Comparison of ENCODE assay signal across 9 cellular contexts in genomic region chr7:139043823-139044812, GRCh38. TPM values are rescaled to one million over a fixed set of nuclear protein-coding genes. Genes with fewer than 3 reads are reported as not detected.
A peak's percentile ranks its signal among the peaks of the same experiment; 100 is the strongest.
DNase-seq lines count a peak whose midpoint lies in the region; ATAC-seq and TF ChIP-seq lines count a peak whose summit lies in the region.
"Had no signal": no experiment of that assay in that cellular context is flagged by ENCODE, and none has a peak within 500 bp of the region (broad histone marks: within the 10 kb centered on the region; RNA-seq: fewer than 3 reads in every experiment).

No MANE protein-coding gene starts in this region.

- CTCF ChIA-PET in activated B cell treated with CpG ODN at 0.5 μM for 24 hours (lab: Charles Lee), result interaction anchor here (1.0 kb wide), 1 partner anchor 31 kb away, joined by 4 read pairs; no protein-coding TSS in a partner anchor

- H3K36me3 Mint-ChIP-seq in activated B cell treated with CpG ODN at 0.5 μM for 24 hours (ENCODE audit: low read depth) (peaks cover 56% of the 10 kb centered on the region), endothelial cell (ENCODE audit: low read depth, unreplicated experiment) (peaks cover 6% of the 10 kb centered on the region), CD14-positive monocyte (peaks cover 43 to 52% of the 10 kb centered on the region in 2 donors)
- H3K36me3 Mint-ChIP-seq in central memory CD8-positive, alpha-beta T cell (ENCODE audit: insufficient read depth), result peaks cover 40% of the 10 kb centered on the region

- intact Hi-C loops in activated B cell treated with CpG ODN at 0.5 μM for 24 hours (cut with micrococcal nuclease), result loop anchor here (2.0 kb wide), 1 partner anchor 17 kb away; no protein-coding TSS in a partner anchor
- intact Hi-C loops in CD14-positive monocyte (cut with micrococcal nuclease), result no loop called here

- H3K4me1 Mint-ChIP-seq in activated B cell treated with CpG ODN at 0.5 μM for 24 hours (peaks cover 40% of the 10 kb centered on the region), endothelial cell (ENCODE audit: unreplicated experiment) (peaks cover 14% of the 10 kb centered on the region), CD14-positive monocyte (peaks cover 29% of the 10 kb centered on the region)
- peaks cover 61% of the 10 kb centered on the region for H3K4me1 Mint-ChIP-seq in central memory CD8-positive, alpha-beta T cell

- POLR2A ChIA-PET in activated B cell treated with CpG ODN at 0.5 μM for 24 hours (lab: Charles Lee), result interaction anchor here (1.1 to 1.6 kb wide), 2 partner anchors 9 to 66 kb away, joined by 4 to 6 read pairs; partner anchors contain the start of genes ZC3HAV1 and ZC3HAV1L

- H3K27ac Mint-ChIP-seq in activated B cell treated with CpG ODN at 0.5 μM for 24 hours (peak overlapping the region; percentile 80), endothelial cell (ENCODE audit: unreplicated experiment) (no peak overlapping the region), CD14-positive monocyte (peak overlapping the region in 3 of 7 donors; percentile 52 to 66 (median 55))
- H3K27ac Mint-ChIP-seq in central memory CD8-positive, alpha-beta T cell (ENCODE audit: low read depth), result peak overlapping the region; percentile 87

- peak overlapping the region; percentile 36 for H3K4me3 Mint-ChIP-seq in activated B cell treated with CpG ODN at 0.5 μM for 24 hours
- peak overlapping the region; percentile 53 for H3K4me3 Mint-ChIP-seq in central memory CD8-positive, alpha-beta T cell
- no peak overlapping the region for H3K4me3 Mint-ChIP-seq in endothelial cell (ENCODE audit: unreplicated experiment)
- H3K4me3 Mint-ChIP-seq in CD14-positive monocyte, result no peak overlapping the region

- ATAC-seq in HG03565 (IDR thresholded peaks at IDR 0.05; ENCODE audit: unreplicated experiment), result peak; percentile 42
- peak; percentile 49 for ATAC-seq in activated B cell treated with CpG ODN at 0.5 μM for 24 hours (ENCODE audit: low read depth)
- ATAC-seq in central memory CD8-positive, alpha-beta T cell (replicated peaks; ENCODE audit: extremely low read depth, poor library complexity, severe bottlenecking), result peak; percentile 91
- ATAC-seq: left colon had no signal

- TF ChIP-seq CTCF in activated B cell treated with CpG ODN at 0.5 μM for 24 hours (IDR thresholded peaks at IDR 0.05), result no peak
- no peak for TF ChIP-seq CTCF in endothelial cell (IDR thresholded peaks at IDR 0.05; ENCODE audit: unreplicated experiment)
- TF ChIP-seq CTCF in CD14-positive monocyte (IDR thresholded peaks at IDR 0.05), result no peak

- H3K9me3 Mint-ChIP-seq in activated B cell treated with CpG ODN at 0.5 μM for 24 hours (no peaks in the 10 kb centered on the region), endothelial cell (ENCODE audit: unreplicated experiment) (no peaks in the 10 kb centered on the region), CD14-positive monocyte (peaks cover 0 to 2% (median 0%) of the 10 kb centered on the region in 7 donors)
- no peaks in the 10 kb centered on the region for H3K9me3 Mint-ChIP-seq in central memory CD8-positive, alpha-beta T cell

- DNase-seq in activated B cell treated with CpG ODN at 0.5 μM for 24 hours (no peak), pons (ENCODE audit: low spot score) (no peak), endothelial cell (ENCODE audit: low spot score) (no peak), SK-N-DZ (ENCODE audit: low spot score) (no peak), CD14-positive monocyte (ENCODE audit: low spot score) (no peak)
- peak; percentile 59 to 65 for DNase-seq in central memory CD8-positive, alpha-beta T cell (ENCODE audit: low spot score in 2 of 2)
- DNase-seq in stimulated activated CD8-positive, alpha-beta memory T cell treated with anti-CD3 and anti-CD28 coated beads, Interleukin-4, amount 100 ng/mL, for 1 hour (ENCODE audit: low read depth in 2 of 2, low spot score in 1 of 2), result peak; percentile 36 to 57

- H3K27me3 Mint-ChIP-seq in activated B cell treated with CpG ODN at 0.5 μM for 24 hours, result no peaks in the 10 kb centered on the region
- H3K27me3 Mint-ChIP-seq in central memory CD8-positive, alpha-beta T cell, result no peaks in the 10 kb centered on the region
- peaks cover 8% of the 10 kb centered on the region for H3K27me3 Mint-ChIP-seq in endothelial cell (ENCODE audit: unreplicated experiment)
- H3K27me3 Mint-ChIP-seq in CD14-positive monocyte (ENCODE audit: low read depth in 3 of 3), result peaks cover 3 to 7% (median 3%) of the 10 kb centered on the region in 3 donors

RNA-seq across cellular contexts. Expression of gene ZC3HAV1L, which starts 8.3 kb away (rescaled TPM):
- total RNA-seq in activated B cell treated with CpG ODN at 0.5 μM for 24 hours (1.6 and 1.8 TPM in 2 replicates), endothelial cell (ENCODE audit: unreplicated experiment) (12.4 TPM)
- 16.7 and 21.1 TPM in 2 replicates for polyA plus RNA-seq in SK-N-DZ (2014; cell fraction: cytosol; rRNA removed)
- polyA plus RNA-seq in SK-N-DZ (2014; cell fraction: nucleus; rRNA removed), result 6.6 and 11.7 TPM in 2 replicates
- under 1 TPM in 1 of 2 donors, not detected in 1; 0.10 TPM for polyA plus RNA-seq in CD14-positive monocyte

Comparison
In these comparisons a context has a peak if more than half of its experiments do, and no peak if none do; other contexts are left out.
1. DNase-seq: peak in central memory CD8-positive, alpha-beta T cell (2 of 2) and stimulated activated CD8-positive, alpha-beta memory T cell treated with anti-CD3 and anti-CD28 coated beads, Interleukin-4, amount 100 ng/mL, for 1 hour (2 of 2); none in activated B cell treated with CpG ODN at 0.5 μM for 24 hours (single experiment), pons (single experiment), endothelial cell (single experiment), SK-N-DZ (single experiment) and CD14-positive monocyte (single experiment).
2. H3K4me3 Mint-ChIP-seq: peak in activated B cell treated with CpG ODN at 0.5 μM for 24 hours (single experiment) and central memory CD8-positive, alpha-beta T cell (single experiment); none in endothelial cell (single experiment) and CD14-positive monocyte (0 of 2).
3. Peak in every context shown above with its lines, with median percentiles within 50 percentile points of each other: ATAC-seq.